In genomic region chr2:187051350-187051749, GRCh38 we compare ENCODE assay signal across 12 cellular contexts.
DNase-seq lines count a peak whose midpoint lies in the region; ATAC-seq, FAIRE-seq and TF ChIP-seq lines count a peak whose summit lies in the region.
"Had no signal": no experiment of that assay in that cellular context is flagged by ENCODE, and none has a peak within 500 bp of the region (broad histone marks: within the 10 kb centered on the region; RNA-seq: fewer than 3 reads in every experiment).

No MANE protein-coding gene starts in this region.

- H3K9me3 ChIP-seq in right atrium auricular region: peaks cover 0 to 15% of the 10 kb centered on the region in 2 donors
- H3K9me3 ChIP-seq: A549, sigmoid colon had no signal

- H3K36me3 ChIP-seq in right atrium auricular region: no peaks in the 10 kb centered on the region
- H3K36me3 ChIP-seq: sigmoid colon had no signal

- FAIRE-seq in GM19239 (lab: Jason Lieb, UNC): no peak
- FAIRE-seq: A549, keratinocyte had no signal

- peak; percentile 85 for ATAC-seq in GM19452 (IDR thresholded peaks at IDR 0.05; ENCODE audit: unreplicated experiment)
- peak; percentile 84 for ATAC-seq in HG02678 (IDR thresholded peaks at IDR 0.05; ENCODE audit: unreplicated experiment)
- ATAC-seq in HG03280 (IDR thresholded peaks at IDR 0.05; ENCODE audit: unreplicated experiment): peak; percentile 95
- ATAC-seq: A549 had no signal

- no peaks in the 10 kb centered on the region for H3K27me3 ChIP-seq in right atrium auricular region
- H3K27me3 ChIP-seq: sigmoid colon had no signal

- no peaks in the 10 kb centered on the region for H3K4me1 ChIP-seq in right atrium auricular region
- H3K4me1 ChIP-seq: A549, sigmoid colon had no signal

- H3K4me3 ChIP-seq in right atrium auricular region: no peak overlapping the region
- H3K4me3 ChIP-seq: A549, sigmoid colon had no signal

- H3K27ac ChIP-seq in right atrium auricular region: no peak overlapping the region
- H3K27ac ChIP-seq: A549, sigmoid colon had no signal

- in situ Hi-C loops in GM13977 (cut with MboI; ENCODE audit: low pct_unique_long_range_greater_than_20kb, low sequenced_read_pairs, unreplicated experiment): no loop called here

- TF ChIP-seq CTCF in GM13977 (IDR thresholded peaks at IDR 0.05; ENCODE audit: extremely low read depth, insufficient read depth, missing control alignments) (no peak), right atrium auricular region (IDR thresholded peaks at IDR 0.05) (no peak)

- DNase-seq in GM13977 (ENCODE audit: low spot score): peak; percentile 13
- DNase-seq in SHP77 (lab: John Stamatoyannopoulos, UW): no peak
- no peak for DNase-seq in GM19239 (ENCODE audit: insufficient read length, low spot score)
- no peak for DNase-seq in right atrium auricular region (ENCODE audit: low spot score)
- no peak for DNase-seq in activated gamma-delta T cell (lab: John Stamatoyannopoulos, UW)
- DNase-seq: sigmoid colon, trophoblast cell had no signal
